ENCODE assay signal across 8 cellular contexts in genomic region chr5:71757590-71758543, GRCh38. TPM values are rescaled to one million over a fixed set of nuclear protein-coding genes. Genes with fewer than 3 reads are reported as not detected.
A peak's percentile ranks its signal among the peaks of the same experiment; 100 is the strongest.
DNase-seq lines count a peak whose midpoint lies in the region; ATAC-seq and TF ChIP-seq lines count a peak whose summit lies in the region.

No MANE protein-coding gene starts in this region.

- no peak overlapping the region for H2AFZ ChIP-seq in KMS-11 (ENCODE audit: low read depth)

- TF ChIP-seq EP300 in sigmoid colon (IDR thresholded peaks at IDR 0.05): no peak

- H3K4me3 ChIP-seq in KMS-11 (IDR thresholded peaks at IDR 0.05; ENCODE audit: insufficient read depth, low read depth, low read length) (no peak overlapping the region), ascending aorta (peak overlapping the region in 1 of 2 donors; percentile 54), sigmoid colon (peak overlapping the region in 3 of 4 donors; percentile 16 to 39 (median 31))

- no peaks in the 10 kb centered on the region for H4K20me1 ChIP-seq in KMS-11 (ENCODE audit: insufficient read depth)

- H3K4me2 ChIP-seq in KMS-11: no peak overlapping the region

- ATAC-seq in GM19468 (IDR thresholded peaks at IDR 0.05; ENCODE audit: extremely low read depth, unreplicated experiment): peak; percentile 76

- no peaks in the 10 kb centered on the region for H3K4me1 ChIP-seq in KMS-11 (ENCODE audit: low read depth, poor library complexity, severe bottlenecking)
- peaks cover 0 to 3% of the 10 kb centered on the region in 2 donors for H3K4me1 ChIP-seq in ascending aorta
- H3K4me1 ChIP-seq in sigmoid colon: peaks cover 0 to 6% (median 3%) of the 10 kb centered on the region in 4 donors

- H3K27me3 ChIP-seq in KMS-11 (ENCODE audit: insufficient read depth, low read depth) (no peaks in the 10 kb centered on the region), ascending aorta (no peaks in the 10 kb centered on the region), sigmoid colon (no peaks in the 10 kb centered on the region)

- no peak overlapping the region for H3K9ac ChIP-seq in KMS-11

- in situ Hi-C loops in SK-MEL-5 (cut with HindIII; ENCODE audit: low pct_unique_long_range_greater_than_20kb, low sequenced_read_pairs): no loop called here

- DNase-seq in DMS 273 (lab: John Stamatoyannopoulos, UW; ENCODE audit: unreplicated experiment): peak; percentile 87
- peak; percentile 83 for DNase-seq in SK-MEL-5 (ENCODE audit: low read depth, low spot score)
- DNase-seq in ascending aorta (ENCODE audit: low spot score in 2 of 2): peak; percentile 13 to 77
- peak; percentile 37 to 69 for DNase-seq in hippocampal formation (lab: John Stamatoyannopoulos, UW)
- DNase-seq in sigmoid colon: peak; percentile 77
- no peak for DNase-seq in NCI-H2171 treated with DMSO at 0.1 percent for 48 hours (lab: John Stamatoyannopoulos, UW)

- H3K36me3 ChIP-seq in KMS-11 (ENCODE audit: insufficient read depth): no peaks in the 10 kb centered on the region
- no peaks in the 10 kb centered on the region for H3K36me3 ChIP-seq in ascending aorta
- no peaks in the 10 kb centered on the region for H3K36me3 ChIP-seq in sigmoid colon

- H3K79me2 ChIP-seq in KMS-11 (ENCODE audit: insufficient read depth, low read depth): no peaks in the 10 kb centered on the region

- H3K27ac ChIP-seq in KMS-11: no peak overlapping the region
- H3K27ac ChIP-seq in ascending aorta: peak overlapping the region; percentile 20 to 34
- no peak overlapping the region for H3K27ac ChIP-seq in sigmoid colon

- H3K9me3 ChIP-seq in ascending aorta (no peaks in the 10 kb centered on the region), sigmoid colon (no peaks in the 10 kb centered on the region)

- TF ChIP-seq CTCF in KMS-11 (conservative IDR thresholded peaks at IDR 0.05; ENCODE audit: low read depth, low read length) (peak; percentile 63), ascending aorta (IDR thresholded peaks at IDR 0.05) (peak; percentile 40 to 81 (median 67)), sigmoid colon (IDR thresholded peaks at IDR 0.05) (peak; percentile 39 to 78 (median 65))

- 15 to 23% methylated on average over 14 of the region's 14 CpGs for whole genome bisulfite sequencing in sigmoid colon, 2 donors

- no peak for TF ChIP-seq POLR2A in sigmoid colon (IDR thresholded peaks at IDR 0.05)

- intact Hi-C loops in ascending aorta (cut with DNase I) (loop anchor here (5.0 to 10.0 kb wide), 3 partner anchors 103 to 283 kb away; no protein-coding TSS in a partner anchor), sigmoid colon (cut with DNase I) (no loop called here)

RNA-seq across cellular contexts. Expression of gene CARTPT, which starts 38.8 kb away (rescaled TPM):
- not detected in 2 replicates for total RNA-seq in SK-MEL-5 (2014; rRNA removed; shearing (Covaris generic))
- polyA plus RNA-seq in SK-MEL-5 (2015; cell fraction: cytosol; rRNA removed): not detected in 2 replicates
- polyA plus RNA-seq in SK-MEL-5 (2015; cell fraction: nucleus; rRNA removed): not detected in 2 replicates
- total RNA-seq in ascending aorta: 12.7 TPM
- 10 to 100 TPM in 3 of 4 donors, 1 to 10 TPM in 1; 8.4 to 39.8 (median 18.2) TPM for total RNA-seq in sigmoid colon
- 1 to 10 TPM in 1 of 3 donors, not detected in 2; 4.4 TPM for polyA plus RNA-seq in sigmoid colon

Comparison
In these comparisons a context has a peak if more than half of its experiments do, and no peak if none do; other contexts are left out.
1. H3K27ac ChIP-seq: peak in ascending aorta (2 of 2); none in KMS-11 (single experiment) and sigmoid colon (0 of 4).
2. Peak in every context shown above with its lines, with median percentiles within 50 percentile points of each other: CTCF ChIP-seq.